In the genomic region with DNA sequence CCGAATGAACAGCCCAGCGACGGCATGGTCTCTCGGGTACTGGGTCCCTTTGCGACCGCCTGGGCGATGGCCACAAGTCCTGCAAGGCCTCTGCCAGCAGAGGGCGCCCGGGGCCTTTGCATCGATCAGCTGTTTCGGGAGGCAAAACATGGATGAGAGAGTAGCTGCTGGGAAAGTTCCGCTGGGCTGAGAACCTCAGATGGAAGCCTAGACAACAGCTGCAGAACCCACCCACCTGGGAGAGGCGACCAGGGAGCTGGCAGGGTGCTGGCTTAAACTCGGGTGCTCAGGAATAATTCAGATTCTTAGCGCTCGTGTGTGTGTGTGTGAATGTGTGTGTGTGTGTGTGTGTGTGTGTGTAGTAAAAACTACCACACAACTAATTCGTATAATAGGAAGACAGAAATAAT, we compare ENCODE assay signal across 8 cellular contexts. TPM values are rescaled to one million over a fixed set of nuclear protein-coding genes. Genes with fewer than 3 reads are reported as not detected.
DNase-seq lines count a peak whose midpoint lies in the region; ATAC-seq, FAIRE-seq and TF ChIP-seq lines count a peak whose summit lies in the region.

No MANE protein-coding gene starts in this region.

- peak; percentile 51 for DNase-seq in DND-41
- peak; percentile 98 for DNase-seq in H54 (ENCODE audit: insufficient read length, low spot score)
- DNase-seq in NCI-H1048 (lab: John Stamatoyannopoulos, UW), result peak; percentile 27
- DNase-seq in SK-N-SH, result peak; percentile 83
- peak; percentile 88 for DNase-seq in adipocyte (ENCODE audit: low read depth)
- DNase-seq in left ventricle myocardium inferior, result peak; percentile 73
- peak; percentile 86 for DNase-seq in retina

- no peaks in the 10 kb centered on the region for H3K9me3 ChIP-seq in DND-41 (ENCODE audit: insufficient read depth, low read length, severe bottlenecking)
- no peaks in the 10 kb centered on the region for H3K9me3 ChIP-seq in SK-N-SH
- no peaks in the 10 kb centered on the region for H3K9me3 ChIP-seq in adipocyte (ENCODE audit: control insufficient read depth, low read length)
- no peaks in the 10 kb centered on the region for H3K9me3 ChIP-seq in left ventricle myocardium inferior (replicated peaks)

- H3K27ac ChIP-seq in DND-41 (ENCODE audit: low read length) (no peak overlapping the region), SK-N-SH (ENCODE audit: low read depth in 2 of 2, low read length in 1 of 2) (no peak overlapping the region), left ventricle myocardium inferior (replicated peaks) (no peak overlapping the region)

- 23% methylated on average over 17 of the region's 17 CpGs for WGBS in SK-N-SH (ENCODE audit: low lambda C conversion rate)

- H3K36me3 ChIP-seq in DND-41 (ENCODE audit: insufficient read depth, low read length) (no peaks in the 10 kb centered on the region), SK-N-SH (replicated peaks in 1 of 2; ENCODE audit: control insufficient read depth in 1 of 2, insufficient read depth in 2 of 2, low read length in 1 of 2) (no peaks in the 10 kb centered on the region), adipocyte (ENCODE audit: control insufficient read depth, insufficient read depth, low read length, severe bottlenecking) (no peaks in the 10 kb centered on the region), left ventricle myocardium inferior (no peaks in the 10 kb centered on the region)

- no peak for TF ChIP-seq EP300 in SK-N-SH (IDR thresholded peaks at IDR 0.05; ENCODE audit: borderline replicate concordance in 1 of 2, low read depth in 1 of 2, low read length in 1 of 2)

- TF ChIP-seq RAD21 in SK-N-SH (IDR thresholded peaks at IDR 0.05; ENCODE audit: low read length), result peak; percentile 92

- POLR2A ChIA-PET in SK-N-SH (lab: Yijun Ruan, JAX), result no interaction called here

- ATAC-seq in DND-41 (ENCODE audit: insufficient read depth, low read depth) (peak; percentile 58; the same call in 1 of the 3 replicates), GM18861 (IDR thresholded peaks at IDR 0.05; ENCODE audit: unreplicated experiment) (no peak)

- H2AFZ ChIP-seq in DND-41 (ENCODE audit: low read depth, low read length) (no peak overlapping the region), SK-N-SH (ENCODE audit: low read depth) (no peak overlapping the region)

- intact Hi-C loops in left ventricle myocardium inferior (cut with micrococcal nuclease), result loop anchor here (5.0 kb wide), 1 partner anchor 125 kb away; no protein-coding TSS in a partner anchor

- H3K4me2 ChIP-seq in DND-41 (ENCODE audit: insufficient read depth, low read length) (no peak overlapping the region), SK-N-SH (0 out of 2 replicates have a peak overlapping the region, but pooled peaks have one; percentile 40)

- TF ChIP-seq CTCF in DND-41 (IDR thresholded peaks at IDR 0.05; ENCODE audit: borderline replicate concordance, extremely low read depth, low read length, poor library complexity, severe bottlenecking), result peak; percentile 74
- peak; percentile 91 for TF ChIP-seq CTCF in SK-N-SH (IDR thresholded peaks at IDR 0.05)
- peak; percentile 87 for TF ChIP-seq CTCF in left ventricle myocardium inferior (IDR thresholded peaks at IDR 0.05; ENCODE audit: borderline replicate concordance)

- H3K4me3 ChIP-seq in DND-41 (ENCODE audit: low read depth in 1 of 2, low read length in 2 of 2) (no peak overlapping the region), SK-N-SH (ENCODE audit: low read depth in 2 of 2, low read length in 1 of 2) (no peak overlapping the region; a peak in 1 of 4 replicates), adipocyte (ENCODE audit: low read length) (no peak overlapping the region), left ventricle myocardium inferior (no peak overlapping the region)

- FAIRE-seq in H54 (lab: Jason Lieb, UNC), result peak; percentile 50

- H3K27me3 ChIP-seq in DND-41 (ENCODE audit: insufficient read depth, low read length, poor library complexity), result no peaks in the 10 kb centered on the region
- no peaks in the 10 kb centered on the region for H3K27me3 ChIP-seq in SK-N-SH (ENCODE audit: insufficient read depth)
- H3K27me3 ChIP-seq in adipocyte (replicated peaks; ENCODE audit: control insufficient read depth, insufficient read depth, low read length), result peaks cover 4% of the 10 kb centered on the region
- peaks cover 8% of the 10 kb centered on the region for H3K27me3 ChIP-seq in left ventricle myocardium inferior (ENCODE audit: low read depth)

- H3K79me2 ChIP-seq in DND-41 (ENCODE audit: insufficient read depth, low read length), result no peaks in the 10 kb centered on the region
- H3K79me2 ChIP-seq in SK-N-SH (ENCODE audit: insufficient read depth), result no peaks in the 10 kb centered on the region

- no peak for TF ChIP-seq POLR2A in H54 (IDR thresholded peaks at IDR 0.05; ENCODE audit: low read depth, low read length)

- CTCF ChIA-PET in SK-N-SH (lab: Yijun Ruan, JAX), result interaction anchor here (0.5 to 3.7 kb wide), 52 partner anchors 8 to 1144 kb away, joined by 3 to 88 read pairs (median 4); no protein-coding TSS in a partner anchor

- H3K4me1 ChIP-seq in DND-41 (ENCODE audit: insufficient read depth, low read length) (no peaks in the 10 kb centered on the region), SK-N-SH (ENCODE audit: control insufficient read depth in 1 of 2, insufficient read depth in 2 of 2, low read depth in 1 of 2, low read length in 1 of 2) (no peaks in the 10 kb centered on the region; a peak in 1 of 4 replicates), adipocyte (ENCODE audit: control insufficient read depth, insufficient read depth, low read length) (no peaks in the 10 kb centered on the region), left ventricle myocardium inferior (peaks cover 10% of the 10 kb centered on the region)

- no peaks in the 10 kb centered on the region for H3F3A ChIP-seq in SK-N-SH (replicated peaks; ENCODE audit: insufficient read depth)

- H4K20me1 ChIP-seq in DND-41 (ENCODE audit: insufficient read depth, low read length) (no peaks in the 10 kb centered on the region), SK-N-SH (ENCODE audit: insufficient read depth) (no peaks in the 10 kb centered on the region)

- no peaks in the 10 kb centered on the region for H3K9me2 ChIP-seq in SK-N-SH

- H3K9ac ChIP-seq in DND-41 (ENCODE audit: low read depth, low read length), result no peak overlapping the region
- no peak overlapping the region for H3K9ac ChIP-seq in SK-N-SH
- no peak overlapping the region for H3K9ac ChIP-seq in adipocyte (ENCODE audit: low read length)

TF ChIP-seq in SK-N-SH, 30 proteins besides CTCF, POLR2A, EP300 and RAD21:
- no peak for TF ChIP-seq NRF1 (IDR thresholded peaks at IDR 0.05; ENCODE audit: low read depth, low read length)
- TF ChIP-seq CHD2 (IDR thresholded peaks at IDR 0.05; ENCODE audit: low read length, partially characterized antibody), result no peak
- peak; percentile 75 for TF ChIP-seq SMC3 (IDR thresholded peaks at IDR 0.05; ENCODE audit: low read depth, low read length)
TF ChIP-seq in SK-N-SH: peak in this region for 1.

RNA-seq across cellular contexts. Expression of a gene that starts 50.0 kb away (rescaled TPM):
- polyA plus RNA-seq in SK-N-SH (2012; rRNA removed), result 10.2 and 14.5 TPM in 2 replicates
- 9.6 and 11.7 TPM in 2 replicates for polyA plus RNA-seq in SK-N-SH (2012; cell fraction: cytosol; rRNA removed)
- polyA plus RNA-seq in SK-N-SH (2012; cell fraction: nucleus; rRNA removed), result 14.8 and 15.0 TPM in 2 replicates
- 14.9 TPM for total RNA-seq in left ventricle myocardium inferior

Comparison
In these comparisons a context has a peak if more than half of its experiments do, and no peak if none do; other contexts are left out.
1. DNase-seq: peak in every context shown above with its lines; median percentile 98 in H54; 88 in adipocyte; 86 in retina; 83 in SK-N-SH; 73 in left ventricle myocardium inferior; 51 in DND-41; 27 in NCI-H1048.